In genomic region chr19:3873151-3873550, GRCh38 we compare ENCODE assay signal across 16 cellular contexts. TPM values are rescaled to one million over a fixed set of nuclear protein-coding genes. Genes with fewer than 3 reads are reported as not detected.
DNase-seq lines count a peak whose midpoint lies in the region; FAIRE-seq and TF ChIP-seq lines count a peak whose summit lies in the region.
"Had no signal": no experiment of that assay in that cellular context is flagged by ENCODE, and none has a peak within 500 bp of the region (broad histone marks: within the 10 kb centered on the region; RNA-seq: fewer than 3 reads in every experiment).

No MANE protein-coding gene starts in this region.

- no peak for TF ChIP-seq CTCF in BE2C (IDR thresholded peaks at IDR 0.05; ENCODE audit: low read depth, low read length)

- no peaks in the 10 kb centered on the region for H3K9me3 ChIP-seq in BE2C
- no peaks in the 10 kb centered on the region for H3K9me3 ChIP-seq in MG63

- DNase-seq in BE2C (peak; percentile 52), NCI-H146 (lab: John Stamatoyannopoulos, UW) (peak; percentile 47), RPMI7951 (ENCODE audit: low read depth) (peak; percentile 17), cerebellum (ENCODE audit: low spot score) (peak; percentile 87), MG63 (no peak), GDM1 (lab: John Stamatoyannopoulos, UW) (no peak), GM12891 (ENCODE audit: insufficient read length, low spot score) (no peak), DMS53 (lab: John Stamatoyannopoulos, UW) (no peak)
- DNase-seq: ACHN; CD4-positive, alpha-beta memory T cell; H9; IMR-90 had no signal

- no peak overlapping the region for H3K4me3 ChIP-seq in BE2C (ENCODE audit: low read depth, low read length)
- H3K4me3 ChIP-seq in MG63: no peak overlapping the region
- H3K4me3 ChIP-seq: GM12878, GM23338 had no signal

- no peak for FAIRE-seq in GM12891 (lab: Jason Lieb, UNC)
- FAIRE-seq: GM12878 had no signal

- H3K27me3 ChIP-seq in BE2C: no peaks in the 10 kb centered on the region
- no peaks in the 10 kb centered on the region; the same call in 1 of the 2 replicates for H3K27me3 ChIP-seq in MG63

- H3K36me3 ChIP-seq in BE2C (no peaks in the 10 kb centered on the region), MG63 (no peaks in the 10 kb centered on the region)

- no peak for TF ChIP-seq POLR2A in GM12891 (IDR thresholded peaks at IDR 0.05; ENCODE audit: low read depth, low read length)

- peaks cover 3% of the 10 kb centered on the region; the same call in 1 of the 2 replicates for H3K4me1 ChIP-seq in BE2C

TF ChIP-seq in GM12891, 5 proteins besides CTCF, POLR2A, EP300 and RAD21:
- TF ChIP-seq TAF1 (IDR thresholded peaks at IDR 0.05; ENCODE audit: low read depth, low read length) (no peak), POLR2AphosphoS5 (IDR thresholded peaks at IDR 0.05; ENCODE audit: low read depth, low read length) (no peak), PAX5 (IDR thresholded peaks at IDR 0.05; ENCODE audit: insufficient read depth, low read length, severe bottlenecking) (no peak), POU2F2 (IDR thresholded peaks at IDR 0.05; ENCODE audit: low read depth, low read length) (no peak), SPI1 (IDR thresholded peaks at IDR 0.05; ENCODE audit: low read depth, low read length) (no peak)

RNA-seq across cellular contexts. Expression of gene ZFR2, which starts 4.3 kb away (rescaled TPM):
- 0.68 TPM for polyA plus RNA-seq in BE2C (2012; ENCODE audit: insufficient read depth, insufficient read length, low read depth)
- not detected in 2 replicates for total RNA-seq in RPMI7951 (2014; rRNA removed; shearing (Covaris generic))
- 11.1 TPM for total RNA-seq in cerebellum
- total RNA-seq in MG63 (2014; rRNA removed; shearing (Covaris generic); ENCODE audit: low replicate concordance): not detected in 2 replicates
- 0.26 TPM for polyA plus RNA-seq in GM12891 (2012; ENCODE audit: low read depth, missing spikeins)
- total RNA-seq: A172, HT-29, IMR-90 had no signal
- polyA plus RNA-seq: GM12878 had no signal

RNA-seq across cellular contexts. Expression of gene ATCAY, which starts 7.3 kb away (rescaled TPM):
- 19.9 TPM for polyA plus RNA-seq in BE2C (2012; ENCODE audit: insufficient read depth, insufficient read length, low read depth)
- not detected in 2 replicates for total RNA-seq in RPMI7951 (2014; rRNA removed; shearing (Covaris generic))
- 45.3 TPM for total RNA-seq in cerebellum
- total RNA-seq in MG63 (2014; rRNA removed; shearing (Covaris generic); ENCODE audit: low replicate concordance): not detected in 2 replicates
- 0.15 TPM for polyA plus RNA-seq in GM12891 (2012; ENCODE audit: low read depth, missing spikeins)
- total RNA-seq: A172; CD4-positive, alpha-beta memory T cell; HT-29 had no signal
- polyA plus RNA-seq: CD4-positive, alpha-beta memory T cell had no signal

RNA-seq across cellular contexts. Expression of gene NMRK2, which starts 59.7 kb away (rescaled TPM):
- not detected for polyA plus RNA-seq in BE2C (2012; ENCODE audit: insufficient read depth, insufficient read length, low read depth)
- not detected in 2 replicates for total RNA-seq in RPMI7951 (2014; rRNA removed; shearing (Covaris generic))
- total RNA-seq in cerebellum: not detected
- not detected in 2 replicates for total RNA-seq in MG63 (2014; rRNA removed; shearing (Covaris generic); ENCODE audit: low replicate concordance)
- polyA plus RNA-seq in GM12891 (2012; ENCODE audit: low read depth, missing spikeins): not detected
- total RNA-seq: A172; CD4-positive, alpha-beta memory T cell; GM12878; HT-29; IMR-90 had no signal
- polyA plus RNA-seq: CD4-positive, alpha-beta memory T cell; IMR-90 had no signal

Comparison
In these comparisons a context has a peak if more than half of its experiments do, and no peak if none do; other contexts are left out.
1. DNase-seq: peak in BE2C (single experiment), NCI-H146 (single experiment), RPMI7951 (single experiment) and cerebellum (single experiment); none in MG63 (single experiment), GDM1 (single experiment), GM12891 (single experiment) and DMS53 (single experiment).
2. RNA of gene ZFR2, which starts 4.3 kb away (total RNA-seq): 11.1 TPM in cerebellum (single experiment); not detected in RPMI7951 and not detected in MG63; every median in the first group is over 10 times any median in the second.
3. RNA of gene ATCAY, which starts 7.3 kb away (total RNA-seq): 45.3 TPM in cerebellum (single experiment); not detected in RPMI7951 and not detected in MG63; every median in the first group is over 10 times any median in the second.